Comparison of ENCODE assay signal across 26 cellular contexts in the genomic region with DNA sequence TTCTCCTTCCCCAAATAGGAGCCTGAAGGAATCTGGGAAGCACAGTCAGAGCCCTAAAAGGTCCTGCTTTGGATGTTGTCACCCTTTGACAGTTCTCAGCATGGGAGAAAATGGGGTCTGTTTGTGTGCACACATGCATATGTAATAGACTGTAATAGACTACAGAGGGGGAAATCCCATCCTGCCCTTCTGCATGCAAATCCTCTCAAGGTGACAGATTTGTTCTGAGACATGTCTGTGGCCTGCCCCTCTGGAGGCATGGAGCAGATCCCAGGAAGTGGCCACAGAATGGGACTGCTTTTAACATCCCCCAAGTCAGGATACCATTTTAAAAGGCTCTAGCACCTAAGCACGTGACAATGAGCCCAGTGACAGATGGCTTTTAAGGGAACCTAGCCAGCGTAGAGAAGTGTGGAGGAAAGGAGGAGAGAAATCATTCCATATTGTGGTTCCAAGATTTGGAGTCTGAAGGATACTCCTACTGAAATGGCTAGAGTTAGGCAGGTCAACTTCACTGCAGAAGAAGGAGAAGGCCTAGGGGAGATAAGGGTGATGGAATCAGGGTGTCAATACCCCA.
DNase-seq lines count a peak whose midpoint lies in the region; ATAC-seq and TF ChIP-seq lines count a peak whose summit lies in the region.
"Had no signal": no experiment of that assay in that cellular context is flagged by ENCODE, and none has a peak within 500 bp of the region (broad histone marks: within the 10 kb centered on the region; RNA-seq: fewer than 3 reads in every experiment).

No MANE protein-coding gene starts in this region.

- TF ChIP-seq CTCF in lung (IDR thresholded peaks at IDR 0.05; ENCODE audit: control extremely low read depth, extremely low read depth) = no peak

- no peaks in the 10 kb centered on the region for H3K4me1 ChIP-seq in lung (ENCODE audit: control insufficient read depth in 2 of 2, insufficient read depth in 2 of 2, low read length in 2 of 2)
- H3K4me1 ChIP-seq: BLaER1 treated with 17β-estradiol and CSF1 and Interleukin-3, amounts not matched to agents 10 nM and 100 nM; pancreas; Peyer's patch had no signal

- no peaks in the 10 kb centered on the region for H3K9me3 ChIP-seq in lung (ENCODE audit: control insufficient read depth in 2 of 2, insufficient read depth in 1 of 2, low read length in 1 of 2)
- H3K9me3 ChIP-seq: BLaER1 treated with 17β-estradiol and CSF1 and Interleukin-3, amounts not matched to agents 10 nM and 100 nM; pancreas; Peyer's patch had no signal

- DNase-seq in lung (ENCODE audit: low spot score) = peak; percentile 6
- DNase-seq in NCI-H1105 treated with DMSO at 0.1 percent for 48 hours (lab: John Stamatoyannopoulos, UW) = no peak
- DNase-seq in NK-92 (lab: John Stamatoyannopoulos, UW; ENCODE audit: unreplicated experiment) = no peak
- no peak for DNase-seq in NCI-H446 treated with DMSO at 0.1 percent for 48 hours (lab: John Stamatoyannopoulos, UW)
- DNase-seq: activated CD4-positive, alpha-beta T cell treated with anti-CD3 and anti-CD28 coated beads, Interleukin-2, amount 50 U/mL, for 4 hours; activated gamma-delta T cell treated with Interleukin-2 at 50 U/mL for 16 hours; activated naive CD8-positive, alpha-beta T cell treated with anti-CD3 and anti-CD28 coated beads, Interleukin-2, amount 10 ng/mL, durations not matched to agents 7 days and 5 days; activated T-cell treated with anti-CD3 and anti-CD28 coated beads, Interleukin-2, amount 50 U/mL, for 48 hours; aorta; DND-41; effector CD8-positive, alpha-beta T cell; hypothalamus; left colon; NCI-H1092; NCI-H1930; pancreas; Peyer's patch; SHP77 treated with DMSO at 0.1 percent for 48 hours; stimulated activated naive B cell treated with anti-CD40 and anti-IgM and Interleukin-4, amounts not matched to agents 10 μg/mL and 1 μg/mL and 100 μg/mL, for 72 hours had no signal

- WGBS in lung, 2 donors = 66 to 79% methylated on average over 2 of the region's 2 CpGs

- no peak overlapping the region for H3K27ac ChIP-seq in lung (ENCODE audit: low read depth in 1 of 2, low read length in 1 of 2)
- H3K27ac ChIP-seq: BLaER1 treated with 17β-estradiol and CSF1 and Interleukin-3, amounts not matched to agents 10 nM and 100 nM; coronary artery; pancreas; Peyer's patch; skin epidermis had no signal

- no peaks in the 10 kb centered on the region for H3K27me3 ChIP-seq in lung (ENCODE audit: control insufficient read depth, insufficient read depth)
- H3K27me3 ChIP-seq: BLaER1 treated with 17β-estradiol and CSF1 and Interleukin-3, amounts not matched to agents 10 nM and 100 nM; pancreas; Peyer's patch had no signal

- H3K36me3 ChIP-seq in lung (ENCODE audit: control insufficient read depth in 2 of 2, insufficient read depth in 2 of 2, low read length in 2 of 2) = no peaks in the 10 kb centered on the region
- H3K36me3 ChIP-seq: BLaER1 treated with 17β-estradiol and CSF1 and Interleukin-3, amounts not matched to agents 10 nM and 100 nM; pancreas; Peyer's patch had no signal

- H3K4me3 ChIP-seq in lung = no peak overlapping the region
- H3K4me3 ChIP-seq: BLaER1 treated with 17β-estradiol and CSF1 and Interleukin-3, amounts not matched to agents 10 nM and 100 nM; coronary artery; pancreas; Peyer's patch; skin epidermis had no signal

- ATAC-seq in GM18511 (IDR thresholded peaks at IDR 0.05; ENCODE audit: unreplicated experiment) = peak; percentile 66
- ATAC-seq in GM19395 (IDR thresholded peaks at IDR 0.05; ENCODE audit: unreplicated experiment) = peak; percentile 60
- ATAC-seq in HG03565 (IDR thresholded peaks at IDR 0.05; ENCODE audit: unreplicated experiment) = peak; percentile 54
- ATAC-seq in lung (ENCODE audit: insufficient read depth, low FRiP score) = no peak
- ATAC-seq: activated CD4-positive, CD25-positive, alpha-beta regulatory T cell treated with anti-CD3 and anti-CD28 coated beads, Interleukin-2, amount 50 U/mL, for 24 hours; left colon; pancreas; stimulated activated naive B cell treated with anti-CD40 and anti-IgM and Interleukin-4, amounts not matched to agents 10 μg/mL and 1 μg/mL and 100 μg/mL, for 72 hours had no signal
